In genomic region chr17:8887834-8888703, GRCh38 we compare ENCODE assay signal across 1 cellular context.
A peak's percentile ranks its signal among the peaks of the same experiment; 100 is the strongest.
TF ChIP-seq lines count a peak whose summit lies in the region.

No MANE protein-coding gene starts in this region.

TF ChIP-seq in H1, 55 proteins besides CTCF, POLR2A, EP300 and RAD21:
- TF ChIP-seq MAX (IDR thresholded peaks at IDR 0.05): peak; percentile 58; the same call in 1 of the 2 replicates
- no peak for TF ChIP-seq RXRA (IDR thresholded peaks at IDR 0.05; ENCODE audit: insufficient read depth, low read depth, low read length)
- TF ChIP-seq E2F6 (IDR thresholded peaks at IDR 0.05): peak; percentile 27; the same call in 1 of the 2 replicates
- 0 out of 2 replicates have a peak, but pooled peaks have one; percentile 41 for TF ChIP-seq CHD2 (IDR thresholded peaks at IDR 0.05; ENCODE audit: low read length)
- no peak for TF ChIP-seq JUN (IDR thresholded peaks at IDR 0.05; ENCODE audit: low read depth, low read length)
- TF ChIP-seq SIN3A (conservative IDR thresholded peaks at IDR 0.05 in 1 of 2, IDR thresholded peaks at IDR 0.05 in 1 of 2; ENCODE audit: low read depth in 1 of 2, low read length in 2 of 2): 0 out of 4 replicates have a peak, but pooled peaks of 1 of the 2 experiments have one; percentile 30
- 0 out of 2 replicates have a peak, but pooled peaks have one; percentile 7 for TF ChIP-seq JUND (IDR thresholded peaks at IDR 0.05; ENCODE audit: low read length)
- TF ChIP-seq CHD7 (IDR thresholded peaks at IDR 0.05; ENCODE audit: insufficient replicate concordance, low read length): no peak
- no peak for TF ChIP-seq ATF2 (IDR thresholded peaks at IDR 0.05; ENCODE audit: low read length)
- peak; percentile 12; the same call in 1 of the 2 replicates for TF ChIP-seq CREB1 (IDR thresholded peaks at IDR 0.05)
- no peak for TF ChIP-seq PHF8 (conservative IDR thresholded peaks at IDR 0.05; ENCODE audit: low read depth, low read length)
- TF ChIP-seq TEAD4 (IDR thresholded peaks at IDR 0.05; ENCODE audit: low read depth, low read length): no peak
- no peak for TF ChIP-seq NRF1 (IDR thresholded peaks at IDR 0.05; ENCODE audit: low read depth, low read length)
